Comparison of ENCODE assay signal across 8 cellular contexts in genomic region chr1:145917595-145917994, GRCh38. TPM values are rescaled to one million over a fixed set of nuclear protein-coding genes. Genes with fewer than 3 reads are reported as not detected.
DNase-seq lines count a peak whose midpoint lies in the region; ATAC-seq, FAIRE-seq and TF ChIP-seq lines count a peak whose summit lies in the region.

No MANE protein-coding gene starts in this region.

- POLR2A ChIA-PET in H1 (lab: Charles Lee; ENCODE audit: partially characterized antibody) = interaction anchor here (1.2 to 2.4 kb wide), 2 partner anchors 10 to 26 kb away, joined by 4 to 17 read pairs; partner anchors contain the start of gene RBM8A

- H2BK12ac ChIP-seq in H1 (ENCODE audit: low read depth, low read length) = no peak overlapping the region

- peak overlapping the region; percentile 94 to 98 (median 96) for H3K4me3 Mint-ChIP-seq in CD4-positive, CD25-positive, alpha-beta regulatory T cell

- no peak for TF ChIP-seq EP300 in H1 (IDR thresholded peaks at IDR 0.05; ENCODE audit: borderline replicate concordance in 1 of 2, low read depth in 2 of 2, low read length in 2 of 2)

- H2BK5ac ChIP-seq in H1 (ENCODE audit: low read depth, low read length) = no peak overlapping the region

- DNase-seq in CD4-positive, CD25-positive, alpha-beta regulatory T cell = no peak
- DNase-seq in NB4 (ENCODE audit: low read depth) (no peak), H1 (ENCODE audit: low read depth in 1 of 2, low spot score in 2 of 2) (no peak), AG20443 (ENCODE audit: low spot score) (no peak), posterior cingulate gyrus (no peak)

- H3K4me3 ChIP-seq in CD4-positive, CD25-positive, alpha-beta regulatory T cell (ENCODE audit: low read depth, low read length) = peak overlapping the region; percentile 89
- H3K4me3 ChIP-seq in NB4 (ENCODE audit: low read depth, low read length) (peak overlapping the region; percentile 92), H1 (ENCODE audit: extremely low read depth in 1 of 4, insufficient read depth in 2 of 4, low read depth in 3 of 4, low read length in 4 of 4) (peak overlapping the region; percentile 71 to 96 (median 82); a peak in 5 of 8 replicates), neuron (ENCODE audit: low read length) (peak overlapping the region; percentile 97)

- intact Hi-C loops in posterior cingulate gyrus (cut with DNase I) = no loop called here

- H3K9ac ChIP-seq in H1 (replicated peaks in 1 of 4; ENCODE audit: extremely low read depth in 1 of 4, low read depth in 3 of 4, low read length in 3 of 4) = peak overlapping the region in 1 of 4 experiments; percentile 75; a peak in 2 of 7 replicates

- no peak overlapping the region for H4K5ac ChIP-seq in H1 (ENCODE audit: insufficient read length, low read depth, low read length)

- H3K27me3 Mint-ChIP-seq in CD4-positive, CD25-positive, alpha-beta regulatory T cell = peaks cover 4% of the 10 kb centered on the region

- no peak for FAIRE-seq in H1 (lab: Jason Lieb, UNC)

- H2BK20ac ChIP-seq in H1 (ENCODE audit: low read length) = no peak overlapping the region

- H3K36me3 Mint-ChIP-seq in CD4-positive, CD25-positive, alpha-beta regulatory T cell = peaks cover 26% of the 10 kb centered on the region

- H3K79me2 ChIP-seq in H1 (ENCODE audit: control insufficient read depth in 1 of 2, insufficient read depth in 2 of 2, low read length in 2 of 2) = no peaks in the 10 kb centered on the region

- peaks cover 16% of the 10 kb centered on the region for H3K23me2 ChIP-seq in H1 (ENCODE audit: low read depth, low read length)

- no peak for ATAC-seq in CD4-positive, CD25-positive, alpha-beta regulatory T cell (ENCODE audit: low read depth in 2 of 2)
- ATAC-seq in GM21528 (IDR thresholded peaks at IDR 0.05; ENCODE audit: low FRiP score, unreplicated experiment) (no peak), GM19395 (IDR thresholded peaks at IDR 0.05; ENCODE audit: unreplicated experiment) (no peak)

- no peak overlapping the region for H3K56ac ChIP-seq in H1 (replicated peaks; ENCODE audit: insufficient read length, low read depth, low read length)

- H3K27me3 ChIP-seq in CD4-positive, CD25-positive, alpha-beta regulatory T cell (ENCODE audit: control insufficient read depth, insufficient read depth, low read length) = no peaks in the 10 kb centered on the region
- no peaks in the 10 kb centered on the region for H3K27me3 ChIP-seq in H1 (replicated peaks in 1 of 4; ENCODE audit: control insufficient read depth in 3 of 4, extremely low read depth in 1 of 4, insufficient read depth in 3 of 4, low read length in 3 of 4)
- no peaks in the 10 kb centered on the region for H3K27me3 ChIP-seq in neuron (ENCODE audit: insufficient read depth, low read length)

- H3K18ac ChIP-seq in H1 (ENCODE audit: extremely low read depth, low read length) = no peak overlapping the region

- no peaks in the 10 kb centered on the region for H3K9me3 ChIP-seq in CD4-positive, CD25-positive, alpha-beta regulatory T cell (ENCODE audit: control insufficient read depth in 2 of 2, low read length in 2 of 2)
- H3K9me3 ChIP-seq in H1 (ENCODE audit: insufficient read depth in 2 of 2, low read depth in 1 of 2, low read length in 1 of 2) (no peaks in the 10 kb centered on the region), neuron (ENCODE audit: low read length) (no peaks in the 10 kb centered on the region)

- no peak overlapping the region for H4K8ac ChIP-seq in H1 (ENCODE audit: extremely low read depth, insufficient read depth, low read length)

- peak overlapping the region; percentile 94 to 98 (median 96) for H3K27ac Mint-ChIP-seq in CD4-positive, CD25-positive, alpha-beta regulatory T cell

- TF ChIP-seq POLR2A in NB4 (IDR thresholded peaks at IDR 0.05; ENCODE audit: extremely low read depth, insufficient read length) (no peak), H1 (IDR thresholded peaks at IDR 0.05; ENCODE audit: control extremely low read depth in 1 of 2, low read depth in 2 of 2, low read length in 2 of 2) (no peak)

- peaks cover 0 to 2% (median 0%) of the 10 kb centered on the region in 7 donors for H3K9me3 Mint-ChIP-seq in CD4-positive, CD25-positive, alpha-beta regulatory T cell

- no peak overlapping the region for H3K23ac ChIP-seq in H1 (ENCODE audit: insufficient read length)

- TF ChIP-seq CTCF in NB4 (IDR thresholded peaks at IDR 0.05; ENCODE audit: low read depth, low read length) = no peak
- TF ChIP-seq CTCF in H1 (IDR thresholded peaks at IDR 0.05; ENCODE audit: control extremely low read depth in 1 of 3, insufficient read depth in 1 of 3, low read depth in 1 of 3, low read length in 3 of 3) = no peak

- H3K4me1 ChIP-seq in CD4-positive, CD25-positive, alpha-beta regulatory T cell (ENCODE audit: control insufficient read depth, insufficient read depth, low read length, poor library complexity, severe bottlenecking) = peaks cover 24% of the 10 kb centered on the region
- H3K4me1 ChIP-seq in H1 (replicated peaks in 1 of 4; ENCODE audit: control insufficient read depth in 3 of 4, insufficient read depth in 4 of 4, low read length in 3 of 4) (peaks cover 0 to 6% (median 2%) of the 10 kb centered on the region in 4 experiments; a peak in 6 of 7 replicates), neuron (ENCODE audit: insufficient read depth, low read length) (peaks cover 20% of the 10 kb centered on the region)

- no peaks in the 10 kb centered on the region for H3K79me1 ChIP-seq in H1 (ENCODE audit: low read depth, low read length)

- peaks cover 16 to 61% (median 41%) of the 10 kb centered on the region in 4 donors for H3K4me1 Mint-ChIP-seq in CD4-positive, CD25-positive, alpha-beta regulatory T cell

- H3K27ac ChIP-seq in CD4-positive, CD25-positive, alpha-beta regulatory T cell (ENCODE audit: insufficient read depth, low read length, poor library complexity, severe bottlenecking) = peak overlapping the region; percentile 82
- H3K27ac ChIP-seq in H1 (ENCODE audit: low read depth, low read length) = no peak overlapping the region

- no peak overlapping the region for H2AK5ac ChIP-seq in H1 (ENCODE audit: low read depth, low read length)

- H2BK15ac ChIP-seq in H1 (ENCODE audit: low read length) = no peak overlapping the region

- H2BK120ac ChIP-seq in H1 (replicated peaks; ENCODE audit: low read depth, low read length) = no peak overlapping the region

- CTCF ChIA-PET in H1 (lab: Charles Lee; ENCODE audit: partially characterized antibody) = interaction anchor here (0.8 to 15.9 kb wide), 2 partner anchors 17 to 26 kb away, joined by 4 to 146 read pairs; no protein-coding TSS in a partner anchor

- no peak overlapping the region for H3K14ac ChIP-seq in H1 (ENCODE audit: insufficient read length)

- H4K91ac ChIP-seq in H1 (replicated peaks; ENCODE audit: insufficient read length, low read length) = no peak overlapping the region

- no peak overlapping the region for H3K4ac ChIP-seq in H1 (replicated peaks; ENCODE audit: insufficient read length, low read depth, low read length)

- H3K36me3 ChIP-seq in CD4-positive, CD25-positive, alpha-beta regulatory T cell (ENCODE audit: control insufficient read depth, insufficient read depth, low read length) = peaks cover 30% of the 10 kb centered on the region
- H3K36me3 ChIP-seq in H1 (ENCODE audit: control insufficient read depth in 2 of 4, insufficient read depth in 4 of 4, low read length in 3 of 4) = peaks cover 0 to 5% (median 0%) of the 10 kb centered on the region in 4 experiments; a peak in 3 of 8 replicates
- peaks cover 36% of the 10 kb centered on the region for H3K36me3 ChIP-seq in neuron (ENCODE audit: insufficient read depth, low read length)

- WGBS in H1 (ENCODE audit: extremely low coverage in 1 of 2, insufficient coverage in 1 of 2, insufficient read length in 1 of 2, insufficient replicate concordance in 2 of 2, low coverage in 1 of 2, low lambda C conversion rate in 2 of 2, missing lambda C conversion rate in 1 of 2), 2 experiments = 88% methylated on average over 5 of the region's 5 CpGs; no CpG with 5 or more reads in 1 of the 2 experiments

- H2AFZ ChIP-seq in H1 (ENCODE audit: low read length) = peak overlapping the region; percentile 15; the same call in 1 of the 2 replicates
- H2AFZ ChIP-seq in neuron (ENCODE audit: low read depth, low read length) = peak overlapping the region; percentile 52

- H4K20me1 ChIP-seq in H1 (replicated peaks in 1 of 2; ENCODE audit: control insufficient read depth in 1 of 2, insufficient read depth in 2 of 2, low read length in 2 of 2) = no peaks in the 10 kb centered on the region

- peak overlapping the region; percentile 94 to 99 for H3K4me2 ChIP-seq in H1 (ENCODE audit: insufficient read depth in 1 of 2, low read depth in 2 of 2, low read length in 2 of 2)

- no peak for TF ChIP-seq RAD21 in H1 (IDR thresholded peaks at IDR 0.05 in 1 of 2, conservative IDR thresholded peaks at IDR 0.05 in 1 of 2; ENCODE audit: low read depth in 2 of 2, low read length in 2 of 2)

RNA-seq across cellular contexts. Expression of gene PEX11B, which starts 0.9 kb away (rescaled TPM):
- 14.2 TPM for total RNA-seq in CD4-positive, CD25-positive, alpha-beta regulatory T cell
- polyA plus RNA-seq in CD4-positive, CD25-positive, alpha-beta regulatory T cell = 10 to 100 TPM; 50.4 to 71.8 (median 64.5) TPM
- 8.1 and 9.1 TPM in 2 replicates for total RNA-seq in H1 (2021; fragmentation: NEBNext Ultra II Directional; extraction: Animal tissue kit (Norgen Biotek cat#: 25700))
- 11.0 and 15.1 TPM in 2 replicates for polyA plus RNA-seq in H1 (2011; rRNA removed)
- polyA plus RNA-seq in H1 (2011; cell fraction: cytosol; rRNA removed) = 16.1 TPM
- polyA plus RNA-seq in H1 (2011; cell fraction: nucleus; rRNA removed) = 8.0 TPM
- polyA plus RNA-seq in H1 (2012, experiment 1 of 2) = 8.3 to 11.9 TPM (median 10.0 TPM) in 4 replicates
- 7.0 TPM for polyA plus RNA-seq in H1 (2012, experiment 2 of 2)
- 9.0 TPM for polyA plus RNA-seq in H1 (2013, experiment 1 of 2)
- polyA plus RNA-seq in H1 (2013, experiment 2 of 2) = 9.2 TPM
- 9.0 and 12.4 TPM in 2 replicates for polyA minus RNA-seq in H1 (2011; rRNA and poly(A)+ RNA removed)
- polyA minus RNA-seq in H1 (2011; cell fraction: cytosol; rRNA and poly(A)+ RNA removed) = 15.9 TPM
- 2.7 TPM for polyA minus RNA-seq in H1 (2011; cell fraction: nucleus; rRNA and poly(A)+ RNA removed)

RNA-seq across cellular contexts. Expression of gene ITGA10, which starts 7.7 kb away (rescaled TPM):
- total RNA-seq in CD4-positive, CD25-positive, alpha-beta regulatory T cell = 1.1 TPM
- under 1 TPM in 2 of 4 donors, not detected in 2; 0.21 to 0.23 TPM for polyA plus RNA-seq in CD4-positive, CD25-positive, alpha-beta regulatory T cell
- total RNA-seq in H1 (2021; fragmentation: NEBNext Ultra II Directional; extraction: Animal tissue kit (Norgen Biotek cat#: 25700)) = 0.45 and 0.48 TPM in 2 replicates
- polyA plus RNA-seq in H1 (2011; rRNA removed) = 0.09 and 0.11 TPM in 2 replicates
- polyA plus RNA-seq in H1 (2011; cell fraction: cytosol; rRNA removed) = 0.10 TPM
- polyA plus RNA-seq in H1 (2011; cell fraction: nucleus; rRNA removed) = 0.19 TPM
- polyA plus RNA-seq in H1 (2012, experiment 1 of 2) = 0.10 to 0.16 TPM (median 0.11 TPM) in 3 of 4 replicates, not detected in the other
- 0.12 TPM for polyA plus RNA-seq in H1 (2012, experiment 2 of 2)
- 0.06 TPM for polyA plus RNA-seq in H1 (2013, experiment 1 of 2)
- polyA plus RNA-seq in H1 (2013, experiment 2 of 2) = 0.11 TPM
- polyA minus RNA-seq in H1 (2011; rRNA and poly(A)+ RNA removed) = 0.06 and 0.32 TPM in 2 replicates
- not detected for polyA minus RNA-seq in H1 (2011; cell fraction: cytosol; rRNA and poly(A)+ RNA removed)
- 0.40 TPM for polyA minus RNA-seq in H1 (2011; cell fraction: nucleus; rRNA and poly(A)+ RNA removed)

RNA-seq across cellular contexts. Expression of gene RBM8A, which starts 9.7 kb away (rescaled TPM):
- 143 TPM for total RNA-seq in CD4-positive, CD25-positive, alpha-beta regulatory T cell
- 100 to 1,000 TPM; 143 to 176 (median 154) TPM for polyA plus RNA-seq in CD4-positive, CD25-positive, alpha-beta regulatory T cell
- total RNA-seq in H1 (2021; fragmentation: NEBNext Ultra II Directional; extraction: Animal tissue kit (Norgen Biotek cat#: 25700)) = 216 and 222 TPM in 2 replicates
- 119 and 125 TPM in 2 replicates for polyA plus RNA-seq in H1 (2011; rRNA removed)
- polyA plus RNA-seq in H1 (2011; cell fraction: cytosol; rRNA removed) = 276 TPM
- 32.3 TPM for polyA plus RNA-seq in H1 (2011; cell fraction: nucleus; rRNA removed)
- polyA plus RNA-seq in H1 (2012, experiment 1 of 2) = 255 to 301 TPM (median 263 TPM) in 4 replicates
- polyA plus RNA-seq in H1 (2012, experiment 2 of 2) = 80.5 TPM
- polyA plus RNA-seq in H1 (2013, experiment 1 of 2) = 166 TPM
- polyA plus RNA-seq in H1 (2013, experiment 2 of 2) = 182 TPM
- 35.1 and 39.6 TPM in 2 replicates for polyA minus RNA-seq in H1 (2011; rRNA and poly(A)+ RNA removed)
- polyA minus RNA-seq in H1 (2011; cell fraction: cytosol; rRNA and poly(A)+ RNA removed) = 52.5 TPM
- 34.9 TPM for polyA minus RNA-seq in H1 (2011; cell fraction: nucleus; rRNA and poly(A)+ RNA removed)

RNA-seq across cellular contexts. Expression of gene ANKRD35, which starts 31.9 kb away (rescaled TPM):
- 0.17 TPM for total RNA-seq in CD4-positive, CD25-positive, alpha-beta regulatory T cell
- polyA plus RNA-seq in CD4-positive, CD25-positive, alpha-beta regulatory T cell = under 1 TPM; 0.24 to 0.45 (median 0.29) TPM
- 2.2 and 3.0 TPM in 2 replicates for total RNA-seq in H1 (2021; fragmentation: NEBNext Ultra II Directional; extraction: Animal tissue kit (Norgen Biotek cat#: 25700))
- polyA plus RNA-seq in H1 (2011; rRNA removed) = 1.4 and 1.6 TPM in 2 replicates
- 2.3 TPM for polyA plus RNA-seq in H1 (2011; cell fraction: cytosol; rRNA removed)
- polyA plus RNA-seq in H1 (2011; cell fraction: nucleus; rRNA removed) = 1.1 TPM
- 2.7 to 4.6 TPM (median 3.3 TPM) in 4 replicates for polyA plus RNA-seq in H1 (2012, experiment 1 of 2)
- 1.1 TPM for polyA plus RNA-seq in H1 (2012, experiment 2 of 2)
- 1.5 TPM for polyA plus RNA-seq in H1 (2013, experiment 1 of 2)
- polyA plus RNA-seq in H1 (2013, experiment 2 of 2) = 1.2 TPM
- polyA minus RNA-seq in H1 (2011; rRNA and poly(A)+ RNA removed) = 0.28 and 0.54 TPM in 2 replicates
- polyA minus RNA-seq in H1 (2011; cell fraction: cytosol; rRNA and poly(A)+ RNA removed) = 1.5 TPM
- polyA minus RNA-seq in H1 (2011; cell fraction: nucleus; rRNA and poly(A)+ RNA removed) = 0.90 TPM

RNA-seq across cellular contexts. Expression of gene LIX1L, which starts 40.2 kb away (rescaled TPM):
- total RNA-seq in CD4-positive, CD25-positive, alpha-beta regulatory T cell = 36.2 TPM
- polyA plus RNA-seq in CD4-positive, CD25-positive, alpha-beta regulatory T cell = 10 to 100 TPM; 21.7 to 26.9 (median 25.9) TPM
- 2.9 and 3.0 TPM in 2 replicates for total RNA-seq in H1 (2021; fragmentation: NEBNext Ultra II Directional; extraction: Animal tissue kit (Norgen Biotek cat#: 25700))
- polyA plus RNA-seq in H1 (2011; rRNA removed) = 3.7 and 3.8 TPM in 2 replicates
- 2.9 TPM for polyA plus RNA-seq in H1 (2011; cell fraction: cytosol; rRNA removed)
- 0.67 TPM for polyA plus RNA-seq in H1 (2011; cell fraction: nucleus; rRNA removed)
- polyA plus RNA-seq in H1 (2012, experiment 1 of 2) = 1.1 to 2.2 TPM (median 1.2 TPM) in 4 replicates
- polyA plus RNA-seq in H1 (2012, experiment 2 of 2) = 1.7 TPM
- 1.9 TPM for polyA plus RNA-seq in H1 (2013, experiment 1 of 2)
- 2.0 TPM for polyA plus RNA-seq in H1 (2013, experiment 2 of 2)
- 2.7 TPM in 2 replicates for polyA minus RNA-seq in H1 (2011; rRNA and poly(A)+ RNA removed)
- polyA minus RNA-seq in H1 (2011; cell fraction: cytosol; rRNA and poly(A)+ RNA removed) = 1.7 TPM
- polyA minus RNA-seq in H1 (2011; cell fraction: nucleus; rRNA and poly(A)+ RNA removed) = 1.3 TPM
